7 cellular contexts compared by ENCODE assay signal in the genomic region with DNA sequence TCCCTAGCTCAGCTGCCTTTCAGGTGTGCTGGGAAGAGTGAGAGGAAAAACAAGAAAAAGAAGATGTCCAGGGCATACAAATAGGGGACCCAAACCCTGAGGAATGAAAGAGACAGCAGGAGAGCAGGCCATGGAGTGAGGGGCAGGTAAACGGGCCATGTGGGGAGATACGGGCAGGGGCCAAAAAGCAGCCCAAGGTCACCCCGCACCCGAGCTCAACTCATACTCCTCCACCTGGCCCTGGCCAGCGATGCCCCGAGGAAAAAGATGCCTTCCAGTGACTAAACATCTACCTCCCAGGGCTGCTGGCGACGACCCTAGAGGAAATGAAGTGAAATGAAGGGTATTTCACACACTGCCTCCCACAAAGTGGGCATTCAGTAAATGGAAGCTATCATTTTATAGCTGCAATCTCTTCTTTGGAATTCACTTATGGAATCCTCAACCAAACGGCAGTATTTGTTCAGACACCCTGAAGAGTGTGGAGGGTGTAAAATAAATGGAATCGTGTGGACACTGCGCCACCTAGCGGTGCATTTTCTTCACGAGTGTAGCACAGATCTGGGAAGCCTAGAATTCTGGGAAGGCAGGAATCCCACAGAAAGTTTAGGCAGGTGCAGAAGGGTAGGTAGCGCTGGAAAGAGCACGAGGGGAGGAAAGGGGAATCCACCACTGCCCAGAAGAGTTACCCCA.
DNase-seq lines count a peak whose midpoint lies in the region; ATAC-seq and TF ChIP-seq lines count a peak whose summit lies in the region.

No MANE protein-coding gene starts in this region.

- CTCF ChIA-PET in GM10248 (lab: Yijun Ruan, JAX), result interaction anchor here (0.6 to 5.0 kb wide), 28 partner anchors 10 to 822 kb away, joined by 3 to 56 read pairs (median 6); a partner anchor contains a TSS

- H3K27me3 ChIP-seq in brain microvascular endothelial cell (replicated peaks), result no peaks in the 10 kb centered on the region

- peak; percentile 70 for TF ChIP-seq CTCF in GM10248 (IDR thresholded peaks at IDR 0.05; ENCODE audit: control extremely low read depth, extremely low read depth, low read depth, missing control alignments)
- TF ChIP-seq CTCF in brain microvascular endothelial cell (IDR thresholded peaks at IDR 0.05; ENCODE audit: low read depth, low read length, missing control alignments), result peak; percentile 83

- peak; percentile 72 for DNase-seq in GM10248 (ENCODE audit: extremely low spot score)
- DNase-seq in KG1 (lab: John Stamatoyannopoulos, UW), result peak; percentile 0
- peak; percentile 36 for DNase-seq in SW480 (ENCODE audit: low spot score)
- peak; percentile 80 for DNase-seq in brain microvascular endothelial cell
- DNase-seq in iPS-NIHi11 (ENCODE audit: low spot score), result peak; percentile 79
- DNase-seq in smooth muscle cell of the brain vasculature (ENCODE audit: low read depth, low spot score), result peak; percentile 55

- ATAC-seq in HG03135 (IDR thresholded peaks at IDR 0.05; ENCODE audit: unreplicated experiment), result no peak

- no peak overlapping the region for H3K4me3 ChIP-seq in brain microvascular endothelial cell (ENCODE audit: low read depth, low read length)

- in situ Hi-C loops in brain microvascular endothelial cell (cut with HindIII; ENCODE audit: low pct_ligation_motif_present, low sequenced_read_pairs), result no loop called here

- POLR2A ChIA-PET in GM10248 (lab: Yijun Ruan, JAX), result interaction anchor here (1.4 kb wide), 1 partner anchor 15 kb away, joined by 3 read pairs; a partner anchor contains a TSS

- H3K27ac ChIP-seq in brain microvascular endothelial cell, result no peak overlapping the region

- peaks cover 65% of the 10 kb centered on the region for H3K36me3 ChIP-seq in brain microvascular endothelial cell (replicated peaks)

Comparison
In these comparisons a context has a peak if more than half of its experiments do, and no peak if none do; other contexts are left out.
1. DNase-seq: peak in every context shown above with its lines; median percentile 80 in brain microvascular endothelial cell; 79 in iPS-NIHi11; 72 in GM10248; 55 in smooth muscle cell of the brain vasculature; 36 in SW480; 0 in KG1.